Comparison of ENCODE assay signal across 5 cellular contexts in the genomic region with DNA sequence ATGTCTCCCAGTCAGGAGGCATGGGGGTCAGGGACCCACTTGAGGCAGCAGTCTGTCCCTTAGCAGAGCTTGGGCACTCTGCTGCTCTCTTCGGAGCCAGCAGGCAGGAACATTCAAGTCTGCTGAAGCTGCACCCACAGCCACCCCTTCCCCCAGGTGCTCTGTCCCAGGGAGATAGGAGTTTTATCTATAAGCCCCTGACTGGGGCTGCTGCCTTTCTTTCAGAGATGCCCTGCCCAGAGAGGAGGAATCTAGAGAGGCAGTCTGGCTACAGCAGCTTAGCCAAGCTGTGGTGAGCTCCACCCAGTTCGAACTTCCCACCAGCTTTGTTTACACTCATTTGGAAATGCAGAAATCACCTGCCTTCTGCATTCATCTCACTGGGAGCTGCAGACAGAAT. TPM values are rescaled to one million over a fixed set of nuclear protein-coding genes. Genes with fewer than 3 reads are reported as not detected.
"Had no signal": no experiment of that assay in that cellular context is flagged by ENCODE, and none has a peak within 500 bp of the region (broad histone marks: within the 10 kb centered on the region; RNA-seq: fewer than 3 reads in every experiment).

No MANE protein-coding gene starts in this region.

RNA-seq across cellular contexts. Expression of a gene that starts 6.5 kb away (rescaled TPM):
- total RNA-seq: osteoblast, psoas muscle, sigmoid colon, skeletal muscle tissue, vagina had no signal
